16 cellular contexts compared by ENCODE assay signal in the genomic region with DNA sequence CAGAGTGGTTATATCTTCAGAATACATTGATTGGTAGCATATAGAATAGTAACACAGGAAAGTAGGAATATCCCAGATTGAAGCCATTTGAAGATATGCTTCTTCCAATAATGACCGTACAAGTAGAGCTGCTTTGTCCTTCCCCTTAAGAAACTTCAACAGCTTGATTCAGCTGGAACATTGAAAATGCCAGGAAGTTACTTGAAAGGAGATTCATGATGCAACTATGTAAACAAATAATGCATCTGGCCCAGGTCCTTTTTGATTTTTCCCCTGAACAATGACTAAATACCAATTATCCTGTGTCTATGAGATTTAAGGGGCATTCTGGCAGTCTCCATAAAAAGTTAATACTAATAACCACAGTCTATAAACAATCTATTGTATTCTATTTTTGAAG. TPM values are rescaled to one million over a fixed set of nuclear protein-coding genes. Genes with fewer than 3 reads are reported as not detected.
DNase-seq lines count a peak whose midpoint lies in the region; ATAC-seq and TF ChIP-seq lines count a peak whose summit lies in the region.
"Had no signal": no experiment of that assay in that cellular context is flagged by ENCODE, and none has a peak within 500 bp of the region (broad histone marks: within the 10 kb centered on the region; RNA-seq: fewer than 3 reads in every experiment).

No MANE protein-coding gene starts in this region.

- H3K4me1 Mint-ChIP-seq in activated naive CD4-positive, alpha-beta T cell treated with anti-CD3 and anti-CD28 coated beads, Interleukin-2, amount 10 ng/mL, durations not matched to agents 7 days and 5 days = peaks cover 8% of the 10 kb centered on the region

- H3K36me3 ChIP-seq in heart left ventricle = peaks cover 0 to 24% (median 13%) of the 10 kb centered on the region in 9 donors
- H3K36me3 ChIP-seq in ascending aorta = peaks cover 8 to 23% of the 10 kb centered on the region in 2 donors
- peaks cover 5% of the 10 kb centered on the region for H3K36me3 ChIP-seq in thoracic aorta

- WGBS in heart left ventricle, 4 donors = 47 to 68% (median 55%) methylated on average over 1 of the region's 1 CpG

- intact Hi-C loops in heart left ventricle (cut with DNase I) (loop anchor here in 2 of 10 donors (5.0 kb wide), 1 partner anchor 33 kb away; no protein-coding TSS in a partner anchor), left cardiac atrium (cut with DNase I) (no loop called here), ascending aorta (cut with DNase I) (no loop called here)

- no peak for TF ChIP-seq POLR2A in heart left ventricle (IDR thresholded peaks at IDR 0.05)

- no peak for TF ChIP-seq CTCF in heart left ventricle (IDR thresholded peaks at IDR 0.05)
- TF ChIP-seq CTCF in ascending aorta (IDR thresholded peaks at IDR 0.05) = no peak
- no peak for TF ChIP-seq CTCF in fibroblast of pulmonary artery (IDR thresholded peaks at IDR 0.05; ENCODE audit: low read length, missing control alignments)
- no peak for TF ChIP-seq CTCF in thoracic aorta (IDR thresholded peaks at IDR 0.05)

- peak overlapping the region in 9 of 12 donors; percentile 11 to 88 (median 35) for H3K27ac ChIP-seq in heart left ventricle
- H3K27ac ChIP-seq in ascending aorta = peak overlapping the region; percentile 54 to 88
- peak overlapping the region; percentile 53 to 55 for H3K27ac ChIP-seq in thoracic aorta
- H3K27ac ChIP-seq: body of pancreas, skin epidermis had no signal

- no peak for DNase-seq in heart left ventricle
- DNase-seq in left cardiac atrium = no peak
- no peak for DNase-seq in ascending aorta (ENCODE audit: low spot score in 2 of 2)
- peak; percentile 85 for DNase-seq in fibroblast of pulmonary artery (ENCODE audit: low read depth)
- no peak for DNase-seq in thoracic aorta (ENCODE audit: low spot score)
- no peak for DNase-seq in NCI-H2107 (lab: John Stamatoyannopoulos, UW)
- DNase-seq in activated naive CD4-positive, alpha-beta T cell treated with anti-CD3 and anti-CD28 coated beads, Interleukin-2, amount 10 ng/mL, durations not matched to agents 7 days and 5 days = no peak
- DNase-seq: activated T-cell treated with anti-CD3 and anti-CD28 coated beads, Interleukin-2, amount 50 U/mL, for 4 hours; body of pancreas; KG1; naive thymus-derived CD8-positive, alpha-beta T cell; NCI-H146; NCI-H510A; OCI-M1 had no signal

- H3K9me3 ChIP-seq in heart left ventricle (no peaks in the 10 kb centered on the region), ascending aorta (no peaks in the 10 kb centered on the region), thoracic aorta (no peaks in the 10 kb centered on the region)
- H3K9me3 ChIP-seq: body of pancreas had no signal

- H3K27ac Mint-ChIP-seq in activated naive CD4-positive, alpha-beta T cell treated with anti-CD3 and anti-CD28 coated beads, Interleukin-2, amount 10 ng/mL, durations not matched to agents 7 days and 5 days = no peak overlapping the region

- H3K27me3 ChIP-seq in heart left ventricle (peaks cover 0 to 39% (median 0%) of the 10 kb centered on the region in 9 donors), ascending aorta (no peaks in the 10 kb centered on the region), thoracic aorta (replicated peaks; ENCODE audit: insufficient read depth) (no peaks in the 10 kb centered on the region)

- peaks cover 72% of the 10 kb centered on the region for H3K27me3 Mint-ChIP-seq in activated naive CD4-positive, alpha-beta T cell treated with anti-CD3 and anti-CD28 coated beads, Interleukin-2, amount 10 ng/mL, durations not matched to agents 7 days and 5 days

- CTCF ChIA-PET in activated naive CD4-positive, alpha-beta T cell treated with anti-CD3 and anti-CD28 coated beads, Interleukin-2, amount 10 ng/mL, durations not matched to agents 7 days and 5 days (lab: Charles Lee) = interaction anchor here (1.0 kb wide), 2 partner anchors 38 to 39 kb away, joined by 3 read pairs; no protein-coding TSS in a partner anchor

- H3K4me3 ChIP-seq in heart left ventricle = peak overlapping the region in 2 of 12 donors; percentile 2 to 4
- peak overlapping the region in 1 of 2 donors; percentile 21 for H3K4me3 ChIP-seq in ascending aorta
- H3K4me3 ChIP-seq in fibroblast of pulmonary artery (replicated peaks; ENCODE audit: low read depth, low read length) = no peak overlapping the region
- peak overlapping the region; percentile 6 for H3K4me3 ChIP-seq in thoracic aorta
- H3K4me3 ChIP-seq: body of pancreas, skin epidermis had no signal

- no peaks in the 10 kb centered on the region for H3K36me3 Mint-ChIP-seq in activated naive CD4-positive, alpha-beta T cell treated with anti-CD3 and anti-CD28 coated beads, Interleukin-2, amount 10 ng/mL, durations not matched to agents 7 days and 5 days
- H3K36me3 Mint-ChIP-seq: naive thymus-derived CD8-positive, alpha-beta T cell had no signal

- H3K9me3 Mint-ChIP-seq in activated naive CD4-positive, alpha-beta T cell treated with anti-CD3 and anti-CD28 coated beads, Interleukin-2, amount 10 ng/mL, durations not matched to agents 7 days and 5 days = no peaks in the 10 kb centered on the region
- H3K9me3 Mint-ChIP-seq: activated T-cell treated with anti-CD3 and anti-CD28 coated beads, Interleukin-2, amount 50 U/mL, for 4 hours; naive thymus-derived CD8-positive, alpha-beta T cell had no signal

- no peak overlapping the region for H3K4me3 Mint-ChIP-seq in activated naive CD4-positive, alpha-beta T cell treated with anti-CD3 and anti-CD28 coated beads, Interleukin-2, amount 10 ng/mL, durations not matched to agents 7 days and 5 days
- H3K4me3 Mint-ChIP-seq: activated T-cell treated with anti-CD3 and anti-CD28 coated beads, Interleukin-2, amount 50 U/mL, for 4 hours had no signal

- peak in 1 of 4 donors; percentile 19 for ATAC-seq in heart left ventricle
- no peak for ATAC-seq in left cardiac atrium
- ATAC-seq in thoracic aorta (ENCODE audit: insufficient number of reproducible peaks, low FRiP score, low read depth) = no peak
- ATAC-seq in HG03135 (IDR thresholded peaks at IDR 0.05; ENCODE audit: unreplicated experiment) = no peak
- ATAC-seq: activated T-cell treated with anti-CD3 and anti-CD28 coated beads, Interleukin-2, amount 50 U/mL, for 4 hours; body of pancreas; naive thymus-derived CD8-positive, alpha-beta T cell had no signal

- H3K4me1 ChIP-seq in heart left ventricle (peaks cover 0 to 56% (median 29%) of the 10 kb centered on the region in 12 donors), ascending aorta (peaks cover 3 to 33% of the 10 kb centered on the region in 2 donors), thoracic aorta (ENCODE audit: control insufficient read depth in 1 of 2, low read depth in 2 of 2) (peaks cover 11 to 51% of the 10 kb centered on the region in 2 donors)

RNA-seq across cellular contexts. Expression of gene DKK3, which starts 3.0 kb away (rescaled TPM):
- total RNA-seq in heart left ventricle (100 to 1,000 TPM; 405 to 851 (median 724) TPM), left cardiac atrium (1,000 to 10,000 TPM; 1,563 to 1,610 TPM), ascending aorta (433 TPM), thoracic aorta (100 to 1,000 TPM; 732 to 847 TPM)
- polyA plus RNA-seq in heart left ventricle = 100 to 1,000 TPM; 117 to 396 TPM
